Comparison of ENCODE assay signal across 1 cellular context in the genomic region with DNA sequence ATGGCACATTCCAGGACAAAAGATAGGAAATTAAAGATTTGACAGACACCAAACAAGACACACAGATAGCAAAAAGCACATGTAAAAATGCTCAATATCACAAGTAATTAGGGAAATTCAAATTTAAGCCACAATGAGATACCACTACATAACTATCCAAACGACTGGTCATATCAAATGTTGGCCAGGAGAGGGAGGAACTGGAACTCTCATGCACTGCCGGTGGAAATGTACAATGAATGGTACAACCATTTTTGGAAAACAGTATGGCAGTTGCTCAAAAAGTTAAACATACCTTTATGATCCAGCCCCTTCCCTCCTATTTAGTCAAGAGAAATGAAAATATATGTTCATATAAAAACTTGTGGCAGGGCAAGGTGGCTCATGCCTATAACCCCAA.
TF ChIP-seq lines count a peak whose summit lies in the region.

No MANE protein-coding gene starts in this region.

TF ChIP-seq in A549, 52 proteins besides CTCF, POLR2A, EP300 and RAD21:
- TF ChIP-seq JUN (IDR thresholded peaks at IDR 0.05) = no peak
- TF ChIP-seq, protein P1, sequence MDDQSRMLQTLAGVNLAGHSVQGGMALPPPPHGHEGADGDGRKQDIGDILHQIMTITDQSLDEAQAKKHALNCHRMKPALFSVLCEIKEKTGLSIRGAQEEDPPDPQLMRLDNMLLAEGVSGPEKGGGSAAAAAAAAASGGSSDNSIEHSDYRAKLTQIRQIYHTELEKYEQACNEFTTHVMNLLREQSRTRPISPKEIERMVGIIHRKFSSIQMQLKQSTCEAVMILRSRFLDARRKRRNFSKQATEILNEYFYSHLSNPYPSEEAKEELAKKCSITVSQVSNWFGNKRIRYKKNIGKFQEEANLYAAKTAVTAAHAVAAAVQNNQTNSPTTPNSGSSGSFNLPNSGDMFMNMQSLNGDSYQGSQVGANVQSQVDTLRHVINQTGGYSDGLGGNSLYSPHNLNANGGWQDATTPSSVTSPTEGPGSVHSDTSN (IDR thresholded peaks at IDR 0.05) = no peak
- TF ChIP-seq KDM5A (IDR thresholded peaks at IDR 0.05) = no peak
- no peak for TF ChIP-seq NPAS2 (CRISPR knock-in tag; IDR thresholded peaks at IDR 0.05; ENCODE audit: borderline replicate concordance)
- no peak for TF ChIP-seq CHD4 (IDR thresholded peaks at IDR 0.05; ENCODE audit: borderline replicate concordance)
- no peak for TF ChIP-seq ZNF302 (CRISPR knock-in tag; IDR thresholded peaks at IDR 0.05)
- no peak for TF ChIP-seq CBX8 (IDR thresholded peaks at IDR 0.05)
- TF ChIP-seq MAFK (IDR thresholded peaks at IDR 0.05; ENCODE audit: partially characterized antibody) = no peak
- no peak for TF ChIP-seq SMC3 (IDR thresholded peaks at IDR 0.05)
- TF ChIP-seq RFX5 (IDR thresholded peaks at IDR 0.05) = no peak
- no peak for TF ChIP-seq FOSB (CRISPR knock-in tag; IDR thresholded peaks at IDR 0.05)
- no peak for TF ChIP-seq EHMT2 (IDR thresholded peaks at IDR 0.05; ENCODE audit: low read depth)
- TF ChIP-seq, protein P2, sequence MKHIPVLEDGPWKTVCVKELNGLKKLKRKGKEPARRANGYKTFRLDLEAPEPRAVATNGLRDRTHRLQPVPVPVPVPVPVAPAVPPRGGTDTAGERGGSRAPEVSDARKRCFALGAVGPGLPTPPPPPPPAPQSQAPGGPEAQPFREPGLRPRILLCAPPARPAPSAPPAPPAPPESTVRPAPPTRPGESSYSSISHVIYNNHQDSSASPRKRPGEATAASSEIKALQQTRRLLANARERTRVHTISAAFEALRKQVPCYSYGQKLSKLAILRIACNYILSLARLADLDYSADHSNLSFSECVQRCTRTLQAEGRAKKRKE (CRISPR knock-in tag; IDR thresholded peaks at IDR 0.05; ENCODE audit: low read depth) = no peak
TF ChIP-seq in A549: peak in this region for 0.
